9 cellular contexts compared by ENCODE assay signal in the genomic region with DNA sequence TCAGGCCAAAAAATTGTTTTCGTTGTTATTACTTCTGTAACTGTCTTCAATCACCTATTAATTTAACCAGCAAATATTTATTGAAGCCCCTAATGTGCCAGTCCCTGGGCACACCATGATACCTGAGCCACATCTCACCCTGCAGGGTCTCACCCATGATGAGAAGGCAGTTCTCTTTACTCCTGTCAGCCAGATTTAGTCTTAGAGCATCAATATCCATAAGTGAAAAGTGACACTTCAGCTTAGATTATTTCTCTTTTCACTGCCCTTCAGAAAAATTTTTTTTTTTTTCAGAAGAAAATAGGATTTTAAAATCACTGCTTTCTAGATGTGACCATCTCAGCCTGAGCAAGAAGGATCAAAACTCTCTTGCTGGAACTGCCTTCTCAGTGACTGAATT.
DNase-seq lines count a peak whose midpoint lies in the region; ATAC-seq and TF ChIP-seq lines count a peak whose summit lies in the region.
"Had no signal": no experiment of that assay in that cellular context is flagged by ENCODE, and none has a peak within 500 bp of the region (broad histone marks: within the 10 kb centered on the region; RNA-seq: fewer than 3 reads in every experiment).

No MANE protein-coding gene starts in this region.

- DNase-seq in activated CD4-positive, alpha-beta T cell treated with anti-CD3 and anti-CD28 coated beads for 36 hours = no peak
- DNase-seq in activated CD4-positive, alpha-beta T cell treated with anti-CD3 and anti-CD28 coated beads, Interleukin-2, amount 50 U/mL, for 4 hours = no peak
- DNase-seq in SJCRH30 = no peak
- no peak for DNase-seq in fibroblast of mammary gland (ENCODE audit: low read depth)
- no peak for DNase-seq in stimulated activated naive CD8-positive, alpha-beta T cell treated with anti-CD3 and anti-CD28 coated beads, Interleukin-15, amount 100 ng/mL, for 72 hours
- DNase-seq in C1 segment of cervical spinal cord (lab: John Stamatoyannopoulos, UW) = no peak
- DNase-seq in heart right ventricle = no peak
- DNase-seq: spleen had no signal

- H3K4me3 ChIP-seq in SJCRH30 (peak overlapping the region; percentile 60; the same call in 1 of the 2 replicates), fibroblast of mammary gland (ENCODE audit: control insufficient read depth, low read depth, low read length) (peak overlapping the region; percentile 70), heart right ventricle (peak overlapping the region in 2 of 10 donors; percentile 41 to 44)

- no peak overlapping the region for H3K27ac Mint-ChIP-seq in activated CD4-positive, alpha-beta T cell treated with anti-CD3 and anti-CD28 coated beads for 36 hours
- H3K27ac Mint-ChIP-seq in stimulated activated naive CD8-positive, alpha-beta T cell treated with anti-CD3 and anti-CD28 coated beads, Interleukin-15, amount 100 ng/mL, for 72 hours = no peak overlapping the region

- peaks cover 7% of the 10 kb centered on the region for H3K4me1 ChIP-seq in SJCRH30
- peaks cover 0 to 20% (median 7%) of the 10 kb centered on the region in 9 donors for H3K4me1 ChIP-seq in heart right ventricle

- ATAC-seq in activated CD4-positive, alpha-beta T cell treated with anti-CD3 and anti-CD28 coated beads for 36 hours = no peak
- no peak for ATAC-seq in stimulated activated naive CD8-positive, alpha-beta T cell treated with anti-CD3 and anti-CD28 coated beads, Interleukin-15, amount 100 ng/mL, for 72 hours
- ATAC-seq in HG02852 (IDR thresholded peaks at IDR 0.05; ENCODE audit: unreplicated experiment) (no peak), heart right ventricle (no peak)

- CTCF ChIA-PET in activated CD4-positive, alpha-beta T cell treated with anti-CD3 and anti-CD28 coated beads for 36 hours (lab: Charles Lee) = interaction anchor here (0.6 to 5.6 kb wide), 54 partner anchors 10 to 1286 kb away, joined by 3 to 52 read pairs (median 6); no protein-coding TSS in a partner anchor

- H3K27me3 Mint-ChIP-seq in activated CD4-positive, alpha-beta T cell treated with anti-CD3 and anti-CD28 coated beads for 36 hours = peaks cover 5% of the 10 kb centered on the region
- peaks cover 35% of the 10 kb centered on the region for H3K27me3 Mint-ChIP-seq in stimulated activated naive CD8-positive, alpha-beta T cell treated with anti-CD3 and anti-CD28 coated beads, Interleukin-15, amount 100 ng/mL, for 72 hours

- H3K36me3 Mint-ChIP-seq in activated CD4-positive, alpha-beta T cell treated with anti-CD3 and anti-CD28 coated beads for 36 hours (ENCODE audit: low read depth) = no peaks in the 10 kb centered on the region

- H3K9me3 Mint-ChIP-seq in activated CD4-positive, alpha-beta T cell treated with anti-CD3 and anti-CD28 coated beads for 36 hours (ENCODE audit: low read depth) = no peaks in the 10 kb centered on the region
- no peaks in the 10 kb centered on the region for H3K9me3 Mint-ChIP-seq in stimulated activated naive CD8-positive, alpha-beta T cell treated with anti-CD3 and anti-CD28 coated beads, Interleukin-15, amount 100 ng/mL, for 72 hours

- H3K36me3 ChIP-seq in SJCRH30 = no peaks in the 10 kb centered on the region
- H3K36me3 ChIP-seq in heart right ventricle = no peaks in the 10 kb centered on the region
- H3K36me3 ChIP-seq: spleen had no signal

- H3K27ac ChIP-seq in SJCRH30 = no peak overlapping the region
- H3K27ac ChIP-seq in heart right ventricle = no peak overlapping the region

- peaks cover 3% of the 10 kb centered on the region; the same call in 1 of the 2 replicates for H3K27me3 ChIP-seq in SJCRH30
- peaks cover 11 to 76% (median 52%) of the 10 kb centered on the region in 7 donors for H3K27me3 ChIP-seq in heart right ventricle

- POLR2A ChIA-PET in activated CD4-positive, alpha-beta T cell treated with anti-CD3 and anti-CD28 coated beads for 36 hours (lab: Charles Lee) = interaction anchor here (0.7 to 1.0 kb wide), 2 partner anchors 299 to 305 kb away, joined by 3 to 4 read pairs; no protein-coding TSS in a partner anchor

- H3K4me3 Mint-ChIP-seq in activated CD4-positive, alpha-beta T cell treated with anti-CD3 and anti-CD28 coated beads for 36 hours = peak overlapping the region; percentile 63
- peak overlapping the region; percentile 85 to 86 for H3K4me3 Mint-ChIP-seq in stimulated activated naive CD8-positive, alpha-beta T cell treated with anti-CD3 and anti-CD28 coated beads, Interleukin-15, amount 100 ng/mL, for 72 hours

- H3K4me1 Mint-ChIP-seq in activated CD4-positive, alpha-beta T cell treated with anti-CD3 and anti-CD28 coated beads for 36 hours = peaks cover 28% of the 10 kb centered on the region
- H3K4me1 Mint-ChIP-seq in stimulated activated naive CD8-positive, alpha-beta T cell treated with anti-CD3 and anti-CD28 coated beads, Interleukin-15, amount 100 ng/mL, for 72 hours = peaks cover 41% of the 10 kb centered on the region

- TF ChIP-seq CTCF in fibroblast of mammary gland (conservative IDR thresholded peaks at IDR 0.05; ENCODE audit: control insufficient read depth, insufficient read depth, low read depth, low read length) (no peak), heart right ventricle (IDR thresholded peaks at IDR 0.05) (no peak)

- intact Hi-C loops in activated CD4-positive, alpha-beta T cell treated with anti-CD3 and anti-CD28 coated beads for 36 hours (cut with DNase I, micrococcal nuclease) = loop anchor here (1.0 to 10.0 kb wide), 11 partner anchors 57 to 789 kb away; a partner anchor contains a TSS
- intact Hi-C loops in heart right ventricle (cut with DNase I) = loop anchor here (1.0 to 10.0 kb wide), 17 partner anchors 59 to 1271 kb away; a partner anchor contains a TSS

- 39 to 55% methylated on average over 1 of the region's 1 CpG for WGBS in heart right ventricle, 2 donors

- H3K9me3 ChIP-seq in SJCRH30 (replicated peaks) = no peaks in the 10 kb centered on the region
- H3K9me3 ChIP-seq in heart right ventricle = no peaks in the 10 kb centered on the region
- H3K9me3 ChIP-seq: spleen had no signal
